Comparison of ENCODE assay signal across 1 cellular context in the genomic region with DNA sequence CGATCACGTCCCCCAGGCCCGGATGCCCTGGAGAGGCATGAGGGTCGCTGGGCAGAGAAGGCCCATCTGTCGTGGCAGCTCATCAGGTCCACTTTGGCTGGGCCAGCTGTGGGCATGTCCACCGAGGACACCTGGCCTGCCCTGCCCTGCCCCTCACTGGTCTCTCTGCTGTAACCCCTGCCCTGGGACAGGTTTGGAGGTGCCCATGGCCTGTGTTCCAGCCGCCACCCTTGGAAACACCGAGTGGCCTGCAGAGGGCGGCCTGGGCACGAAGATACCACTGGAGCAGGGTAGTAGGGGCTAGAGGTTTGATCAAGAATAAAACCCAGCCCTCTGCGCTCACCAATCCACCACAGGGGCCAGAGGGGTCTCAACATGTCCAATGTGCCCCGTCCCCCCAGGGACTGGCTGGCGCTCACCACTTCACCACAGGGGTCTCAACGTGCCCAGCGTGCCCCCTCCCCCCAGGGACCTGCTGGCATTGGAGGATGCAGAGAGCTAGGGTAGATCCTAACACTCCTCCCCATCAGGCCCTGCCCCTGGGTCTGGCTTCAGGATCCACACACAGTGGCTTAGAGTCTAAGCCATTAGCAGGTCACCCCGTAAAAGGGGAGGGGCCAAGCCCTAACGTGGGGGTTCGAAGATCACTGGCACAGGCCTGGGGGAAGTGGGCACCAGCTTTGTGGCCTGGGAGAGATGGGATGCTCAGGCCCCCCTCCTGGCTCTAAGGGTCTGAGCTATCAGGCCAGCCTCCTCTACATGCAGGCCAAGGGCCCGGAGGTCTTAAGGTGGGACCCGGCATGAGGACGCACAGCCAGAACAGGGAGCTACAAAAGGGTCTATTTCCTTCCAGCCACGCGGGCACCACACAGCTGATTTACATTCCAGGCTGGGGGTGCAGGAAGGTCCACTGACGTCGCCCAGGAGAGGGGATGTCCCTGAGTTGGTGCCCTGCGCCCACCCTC.
A peak's percentile ranks its signal among the peaks of the same experiment; 100 is the strongest.
TF ChIP-seq lines count a peak whose summit lies in the region.

No MANE protein-coding gene starts in this region.

TF ChIP-seq in IMR-90, 13 proteins besides CTCF, POLR2A, EP300 and RAD21:
- TF ChIP-seq RCOR1 (IDR thresholded peaks at IDR 0.05; ENCODE audit: insufficient replicate concordance, low read length) (no peak), CHD1 (IDR thresholded peaks at IDR 0.05; ENCODE audit: low read depth, low read length) (no peak), FOS (IDR thresholded peaks at IDR 0.05; ENCODE audit: low read depth, low read length) (no peak), BHLHE40 (IDR thresholded peaks at IDR 0.05; ENCODE audit: low read depth, low read length) (no peak), MAZ (IDR thresholded peaks at IDR 0.05; ENCODE audit: borderline replicate concordance, low read depth, low read length) (peak; percentile 17; the same call in 1 of the 2 replicates), MAFK (IDR thresholded peaks at IDR 0.05; ENCODE audit: low read depth, low read length) (no peak), MXI1 (IDR thresholded peaks at IDR 0.05; ENCODE audit: borderline replicate concordance, low read depth, low read length) (no peak), NFE2L2 (IDR thresholded peaks at IDR 0.05; ENCODE audit: low read depth, low read length) (no peak), RFX5 (IDR thresholded peaks at IDR 0.05; ENCODE audit: low read depth, low read length) (no peak), SMC3 (IDR thresholded peaks at IDR 0.05; ENCODE audit: low read depth, low read length) (peak; percentile 60)
- TF ChIP-seq, protein P1, sequence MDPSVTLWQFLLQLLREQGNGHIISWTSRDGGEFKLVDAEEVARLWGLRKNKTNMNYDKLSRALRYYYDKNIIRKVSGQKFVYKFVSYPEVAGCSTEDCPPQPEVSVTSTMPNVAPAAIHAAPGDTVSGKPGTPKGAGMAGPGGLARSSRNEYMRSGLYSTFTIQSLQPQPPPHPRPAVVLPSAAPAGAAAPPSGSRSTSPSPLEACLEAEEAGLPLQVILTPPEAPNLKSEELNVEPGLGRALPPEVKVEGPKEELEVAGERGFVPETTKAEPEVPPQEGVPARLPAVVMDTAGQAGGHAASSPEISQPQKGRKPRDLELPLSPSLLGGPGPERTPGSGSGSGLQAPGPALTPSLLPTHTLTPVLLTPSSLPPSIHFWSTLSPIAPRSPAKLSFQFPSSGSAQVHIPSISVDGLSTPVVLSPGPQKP (IDR thresholded peaks at IDR 0.05; ENCODE audit: borderline replicate concordance, low read depth, low read length): no peak
